ENCODE assay signal across 8 cellular contexts in genomic region chr11:95705485-95706124, GRCh38.
A peak's percentile ranks its signal among the peaks of the same experiment; 100 is the strongest.
DNase-seq lines count a peak whose midpoint lies in the region; ATAC-seq and TF ChIP-seq lines count a peak whose summit lies in the region.

No MANE protein-coding gene starts in this region.

- H3K9me3 Mint-ChIP-seq in CD4-positive, alpha-beta T cell, result no peaks in the 10 kb centered on the region

- H3K9me3 ChIP-seq in CD4-positive, alpha-beta T cell (ENCODE audit: control insufficient read depth, low read length), result no peaks in the 10 kb centered on the region

- H3K27me3 Mint-ChIP-seq in CD4-positive, alpha-beta T cell, result no peaks in the 10 kb centered on the region

- intact Hi-C loops in CD4-positive, alpha-beta T cell (cut with DNase I, micrococcal nuclease), result loop anchor here (1.0 to 10.0 kb wide), 4 partner anchors 57 to 631 kb away; partner anchors contain the start of gene SESN3 (in 2 of the 2)

- CTCF ChIA-PET in CD4-positive, alpha-beta T cell (lab: Charles Lee), result interaction anchor here (0.6 to 2.8 kb wide), 40 partner anchors 8 to 638 kb away, joined by 3 to 65 read pairs (median 4); partner anchors contain the start of genes ENDOD1, SESN3 and SRSF8

- no peak overlapping the region for H3K4me3 Mint-ChIP-seq in CD4-positive, alpha-beta T cell

- peak; percentile 92 for ATAC-seq in CD4-positive, alpha-beta T cell (ENCODE audit: poor library complexity)
- ATAC-seq in GM19452 (IDR thresholded peaks at IDR 0.05; ENCODE audit: unreplicated experiment) (peak; percentile 79), HG03558 (IDR thresholded peaks at IDR 0.05; ENCODE audit: extremely low read depth, unreplicated experiment) (peak; percentile 55)

- DNase-seq in CD4-positive, alpha-beta T cell, result peak; percentile 76 to 86 (median 84)
- peak; percentile 78 for DNase-seq in NCI-H748 (lab: John Stamatoyannopoulos, UW; ENCODE audit: unreplicated experiment)
- DNase-seq in activated CD4-positive, alpha-beta T cell treated with anti-CD3 and anti-CD28 coated beads, Interleukin-2, amount 50 U/mL, for 48 hours, result peak; percentile 84 to 88
- peak; percentile 83 for DNase-seq in effector CD4-positive, alpha-beta T cell
- DNase-seq in lung microvascular endothelial cell (ENCODE audit: low read depth in 2 of 2), result peak; percentile 85 to 95
- DNase-seq in stimulated activated CD8-positive, alpha-beta memory T cell treated with anti-CD3 and anti-CD28 coated beads, Interleukin-12 subunit alpha, Interleukin-12 subunit beta, amount 100 ng/mL, for 1 hour (ENCODE audit: low read depth), result peak; percentile 77

- POLR2A ChIA-PET in CD4-positive, alpha-beta T cell (lab: Charles Lee), result interaction anchor here (0.6 to 2.9 kb wide), 27 partner anchors 10 to 639 kb away, joined by 3 to 54 read pairs (median 4); partner anchors contain the start of genes CEP57, SESN3 and SRSF8

- peak; percentile 94 for TF ChIP-seq CTCF in CD4-positive, alpha-beta T cell (IDR thresholded peaks at IDR 0.05)

- H3K27ac ChIP-seq in CD4-positive, alpha-beta T cell (ENCODE audit: low read depth, low read length), result peak overlapping the region; percentile 33

- H3K36me3 Mint-ChIP-seq in CD4-positive, alpha-beta T cell (ENCODE audit: low read depth), result no peaks in the 10 kb centered on the region

- no peak overlapping the region for H3K27ac Mint-ChIP-seq in CD4-positive, alpha-beta T cell

- H3K4me1 Mint-ChIP-seq in CD4-positive, alpha-beta T cell (ENCODE audit: low read depth), result peaks cover 11% of the 10 kb centered on the region

- H3K27me3 ChIP-seq in CD4-positive, alpha-beta T cell (ENCODE audit: control insufficient read depth, insufficient read depth, low read length), result no peaks in the 10 kb centered on the region

Comparison
In these comparisons a context has a peak if more than half of its experiments do, and no peak if none do; other contexts are left out.
1. Peak in every context shown above with its lines: DNase-seq, ATAC-seq and H3K27ac ChIP-seq.